17 cellular contexts compared by ENCODE assay signal in genomic region chr7:20170626-20171025, GRCh38. TPM values are rescaled to one million over a fixed set of nuclear protein-coding genes. Genes with fewer than 3 reads are reported as not detected.
DNase-seq lines count a peak whose midpoint lies in the region; ATAC-seq, FAIRE-seq and TF ChIP-seq lines count a peak whose summit lies in the region.
"Had no signal": no experiment of that assay in that cellular context is flagged by ENCODE, and none has a peak within 500 bp of the region (broad histone marks: within the 10 kb centered on the region; RNA-seq: fewer than 3 reads in every experiment).

No MANE protein-coding gene starts in this region.

- H3K36me3 ChIP-seq in ACC112 (ENCODE audit: insufficient read depth, low read length) = no peaks in the 10 kb centered on the region
- no peaks in the 10 kb centered on the region for H3K36me3 ChIP-seq in GM23248 (ENCODE audit: low read depth)
- H3K36me3 ChIP-seq in astrocyte (ENCODE audit: insufficient read depth, low read length) = no peaks in the 10 kb centered on the region
- H3K36me3 ChIP-seq in suprapubic skin = no peaks in the 10 kb centered on the region

- H3K9me3 ChIP-seq in GM23248 (ENCODE audit: low read depth) (no peaks in the 10 kb centered on the region), astrocyte (ENCODE audit: insufficient read depth, low read depth, low read length) (no peaks in the 10 kb centered on the region), suprapubic skin (no peaks in the 10 kb centered on the region)

- H3K27ac ChIP-seq in ACC112 (ENCODE audit: low read depth, low read length) (no peak overlapping the region), GM23248 (peak overlapping the region; percentile 32), astrocyte (ENCODE audit: low read depth, low read length) (no peak overlapping the region), suprapubic skin (no peak overlapping the region)

- ATAC-seq in GM19455 (IDR thresholded peaks at IDR 0.05; ENCODE audit: unreplicated experiment) = no peak
- ATAC-seq: HCT116 had no signal

- H3K79me2 ChIP-seq in ACC112 (ENCODE audit: control insufficient read depth, insufficient read depth, low read length, unreplicated experiment) = no peaks in the 10 kb centered on the region
- no peaks in the 10 kb centered on the region for H3K79me2 ChIP-seq in GM23248 (ENCODE audit: insufficient read depth)
- H3K79me2 ChIP-seq in astrocyte (ENCODE audit: insufficient read depth, low read length) = no peaks in the 10 kb centered on the region

- H3K4me2 ChIP-seq in GM23248 (ENCODE audit: unreplicated experiment) (peak overlapping the region; percentile 26), astrocyte (ENCODE audit: low read length) (no peak overlapping the region)

- H3K4me1 ChIP-seq in ACC112 (ENCODE audit: control insufficient read depth, insufficient read depth, low read length, unreplicated experiment) (peaks cover 5% of the 10 kb centered on the region), GM23248 (ENCODE audit: insufficient read depth) (peaks cover 22% of the 10 kb centered on the region), astrocyte (ENCODE audit: insufficient read depth, low read length) (no peaks in the 10 kb centered on the region), suprapubic skin (no peaks in the 10 kb centered on the region)

- in situ Hi-C loops in GM23248 (cut with MboI) = loop anchor here (25.0 kb wide), 2 partner anchors 408 to 417 kb away; partner anchors contain the start of gene TMEM196

- no peak for TF ChIP-seq EP300 in suprapubic skin (IDR thresholded peaks at IDR 0.05)

- no peaks in the 10 kb centered on the region for H3K27me3 Mint-ChIP-seq in astrocyte (ENCODE audit: low read depth, unreplicated experiment)

- no peaks in the 10 kb centered on the region for H3K4me1 Mint-ChIP-seq in astrocyte (ENCODE audit: low read depth, unreplicated experiment)
- H3K4me1 Mint-ChIP-seq: CD14-positive monocyte had no signal

- TF ChIP-seq POLR2A in suprapubic skin (IDR thresholded peaks at IDR 0.05) = no peak

- H3K27me3 ChIP-seq in ACC112 (ENCODE audit: insufficient read depth, low read length) (no peaks in the 10 kb centered on the region), GM23248 (replicated peaks; ENCODE audit: insufficient read depth) (no peaks in the 10 kb centered on the region), astrocyte (ENCODE audit: insufficient read depth, low read length) (no peaks in the 10 kb centered on the region), suprapubic skin (no peaks in the 10 kb centered on the region)

- H3K4me3 Mint-ChIP-seq in astrocyte (ENCODE audit: unreplicated experiment) = no peak overlapping the region
- H3K4me3 Mint-ChIP-seq: CD14-positive monocyte had no signal

- TF ChIP-seq CTCF in astrocyte (IDR thresholded peaks at IDR 0.05; ENCODE audit: insufficient read depth, low read depth, low read length) = no peak
- no peak for TF ChIP-seq CTCF in fibroblast of villous mesenchyme (IDR thresholded peaks at IDR 0.05; ENCODE audit: insufficient read depth, low read depth, low read length)
- no peak for TF ChIP-seq CTCF in suprapubic skin (IDR thresholded peaks at IDR 0.05)

- H4K20me1 ChIP-seq in GM23248 (ENCODE audit: insufficient read depth) = no peaks in the 10 kb centered on the region
- no peaks in the 10 kb centered on the region for H4K20me1 ChIP-seq in astrocyte (ENCODE audit: insufficient read depth, low read length)

- FAIRE-seq in astrocyte (lab: Jason Lieb, UNC) = peak; percentile 62

- H3K27ac Mint-ChIP-seq in astrocyte (ENCODE audit: unreplicated experiment) = no peak overlapping the region
- H3K27ac Mint-ChIP-seq: CD14-positive monocyte had no signal

- DNase-seq in GM23248 = peak; percentile 62
- peak; percentile 53 for DNase-seq in astrocyte (ENCODE audit: low read depth)
- peak; percentile 35 for DNase-seq in fibroblast of villous mesenchyme (ENCODE audit: low read depth)
- no peak for DNase-seq in activated CD4-positive, alpha-beta T cell treated with anti-CD3 and anti-CD28 coated beads for 4 hours
- no peak for DNase-seq in suprapubic skin (ENCODE audit: low spot score in 2 of 2)
- DNase-seq in NOMO-1 treated with DMSO at 0.1 percent for 48 hours (lab: John Stamatoyannopoulos, UW; ENCODE audit: unreplicated experiment) = no peak
- DNase-seq: AML-193, EL, KBM-7, NCI-H1436 treated with DMSO at 0.1 percent for 48 hours, NCI-H2081, NCI-H510A had no signal

- no peaks in the 10 kb centered on the region for H3K36me3 Mint-ChIP-seq in astrocyte (ENCODE audit: low read depth, unreplicated experiment)
- H3K36me3 Mint-ChIP-seq: CD14-positive monocyte had no signal

- H2AFZ ChIP-seq in ACC112 (ENCODE audit: low read length, unreplicated experiment) (peak overlapping the region; percentile 37), GM23248 (0 out of 2 replicates have a peak overlapping the region, but pooled peaks have one; percentile 2), astrocyte (ENCODE audit: low read depth, low read length) (no peak overlapping the region)

- peaks cover 4% of the 10 kb centered on the region; the same call in 1 of the 2 replicates for H3K9me2 ChIP-seq in GM23248 (ENCODE audit: insufficient read depth)

- H3K9ac ChIP-seq in GM23248 (no peak overlapping the region), astrocyte (ENCODE audit: low read length) (no peak overlapping the region)

- WGBS in GM23248 (ENCODE audit: low coverage in 1 of 2, low lambda C conversion rate in 2 of 2, missing lambda C conversion rate in 2 of 2), 2 experiments = 8 to 14% methylated on average over 2 of the region's 2 CpGs
- 51% methylated on average over 2 of the region's 2 CpGs for WGBS in suprapubic skin

- H3K4me3 ChIP-seq in ACC112 (ENCODE audit: low read depth, low read length) (no peak overlapping the region), GM23248 (peak overlapping the region; percentile 1; the same call in 1 of the 2 replicates), astrocyte (ENCODE audit: insufficient read depth, low read depth, low read length) (no peak overlapping the region), fibroblast of villous mesenchyme (ENCODE audit: low read depth, low read length) (no peak overlapping the region), suprapubic skin (no peak overlapping the region)

- H3F3A ChIP-seq in GM23248 (ENCODE audit: insufficient read depth) = peaks cover 23% of the 10 kb centered on the region

- no peaks in the 10 kb centered on the region for H3K9me3 Mint-ChIP-seq in astrocyte (ENCODE audit: unreplicated experiment)
- H3K9me3 Mint-ChIP-seq: CD14-positive monocyte had no signal

RNA-seq across cellular contexts. Expression of gene MACC1, which starts 46.6 kb away (rescaled TPM):
- total RNA-seq in GM23248 (2014; rRNA removed; shearing (Covaris generic)) = 0.11 and 0.13 TPM in 2 replicates
- 0.03 and 0.05 TPM in 2 replicates for polyA plus RNA-seq in GM23248 (2016; fragmentation: Nextera tagmentation; extraction: Ambion mirVana)
- total RNA-seq in astrocyte (0.19 and 2.0 TPM in 2 replicates), fibroblast of villous mesenchyme (under 0.01 TPM in 2 replicates), suprapubic skin (10 to 100 TPM in 3 of 4 donors, 1 to 10 TPM in 1; 8.6 to 13.0 (median 11.5) TPM)
- total RNA-seq: A172 had no signal
- polyA plus RNA-seq: CD14-positive monocyte had no signal

Comparison
In these comparisons a context has a peak if more than half of its experiments do, and no peak if none do; other contexts are left out.
1. DNase-seq: peak in GM23248 (single experiment), astrocyte (single experiment) and fibroblast of villous mesenchyme (single experiment); none in activated CD4-positive, alpha-beta T cell treated with anti-CD3 and anti-CD28 coated beads for 4 hours (0 of 2), suprapubic skin (0 of 2) and NOMO-1 treated with DMSO at 0.1 percent for 48 hours (single experiment).